In genomic region chr20:23361651-23362391, GRCh38 we compare ENCODE assay signal across 8 cellular contexts. TPM values are rescaled to one million over a fixed set of nuclear protein-coding genes. Genes with fewer than 3 reads are reported as not detected.
A peak's percentile ranks its signal among the peaks of the same experiment; 100 is the strongest.
DNase-seq lines count a peak whose midpoint lies in the region; ATAC-seq and TF ChIP-seq lines count a peak whose summit lies in the region.

Gene GZF1 (plus strand): TSS chr20:23362182. CDS start chr20:23364384, 2,202 bp downstream.

- DNase-seq in NCI-H748 (lab: John Stamatoyannopoulos, UW; ENCODE audit: unreplicated experiment) = peak; percentile 99
- DNase-seq in activated CD4-positive, alpha-beta T cell treated with anti-CD3 and anti-CD28 coated beads, Interleukin-2, amount 50 U/mL, for 1 hour = peak; percentile 98
- DNase-seq in cortex of kidney (lab: John Stamatoyannopoulos, UW) = peak; percentile 95
- DNase-seq in left lobe of liver (ENCODE audit: low spot score) = peak; percentile 100
- DNase-seq in stimulated activated CD4-positive, alpha-beta T cell treated with anti-CD3 and anti-CD28 coated beads, Interleukin-2, amount 100 ng/mL, for 24 hours = peak; percentile 98

- peak within 1 kb of the TSS; percentile 97 for H3K27ac ChIP-seq in C4-2B

- ATAC-seq in GM19395 (IDR thresholded peaks at IDR 0.05; ENCODE audit: unreplicated experiment) (peak; percentile 57), HG03558 (IDR thresholded peaks at IDR 0.05; ENCODE audit: extremely low read depth, unreplicated experiment) (peak; percentile 38), left lobe of liver (peak; percentile 85)

- no peak for TF ChIP-seq CTCF in C4-2B (conservative IDR thresholded peaks at IDR 0.05)

RNA-seq across cellular contexts. Expression of gene GZF1, which starts in this region (rescaled TPM):
- total RNA-seq in left lobe of liver = 4.4 TPM

Comparison
In these comparisons a context has a peak if more than half of its experiments do, and no peak if none do; other contexts are left out.
1. Peak in every context shown above with its lines: DNase-seq, ATAC-seq and H3K27ac ChIP-seq.